In genomic region chrX:100076031-100076430, GRCh38 we compare ENCODE assay signal across 34 cellular contexts.
"Had no signal": no experiment of that assay in that cellular context is flagged by ENCODE, and none has a peak within 500 bp of the region (broad histone marks: within the 10 kb centered on the region; RNA-seq: fewer than 3 reads in every experiment).

No MANE protein-coding gene starts in this region.

- H3K27ac ChIP-seq: PC-9, RWPE1, VCaP had no signal

- DNase-seq: activated B cell treated with CpG ODN at 0.5 μM for 24 hours; activated CD4-positive, alpha-beta memory T cell treated with anti-CD3 and anti-CD28 coated beads for 36 hours; activated CD4-positive, alpha-beta T cell treated with anti-CD3 and anti-CD28 coated beads for 4 hours; activated CD4-positive, alpha-beta T cell treated with anti-CD3 and anti-CD28 coated beads, Interleukin-2, amount 50 U/mL, for 1 hour; activated CD4-positive, CD25-positive, alpha-beta regulatory T cell treated with anti-CD3 and anti-CD28 coated beads, Interleukin-2, amount 50 U/mL, for 72 hours; activated CD8-positive, alpha-beta memory T cell treated with anti-CD3 and anti-CD28 coated beads, Interleukin-2, amount 50 U/mL, for 4 hours; activated effector memory CD4-positive, alpha-beta T cell treated with Interleukin-2 at 50 U/mL for 16 hours; activated naive CD4-positive, alpha-beta T cell treated with anti-CD3 and anti-CD28 coated beads, Interleukin-2, amount 10 ng/mL, durations not matched to agents 7 days and 5 days; activated naive CD8-positive, alpha-beta T cell treated with anti-CD3 and anti-CD28 coated beads, Interleukin-2, amount 50 U/mL, for 24 hours; activated T-cell treated with anti-CD3 and anti-CD28 coated beads, Interleukin-2, amount 50 U/mL, for 48 hours; anterior cingulate cortex; central memory CD4-positive, alpha-beta T cell; MM.1S; MV-4-11; NCI-H1092 treated with DMSO at 0.1 percent for 48 hours; NCI-H1417; NCI-H146; NCI-H187; NCI-H2029 treated with DMSO at 0.1 percent for 48 hours; NCI-H2107; NCI-H2171; NCI-H2227 treated with DMSO at 0.1 percent for 48 hours; NCI-H446; NCI-H510A treated with DMSO at 0.1 percent for 48 hours; NCI-H526 treated with DMSO at 0.1 percent for 48 hours; PC-9; SIG-M5; T-cell; T-helper 17 cell had no signal

- H3K4me3 ChIP-seq: PC-9 had no signal

- ATAC-seq: activated naive CD8-positive, alpha-beta T cell treated with anti-CD3 and anti-CD28 coated beads, Interleukin-2, amount 50 U/mL, for 24 hours; Right ventricle myocardium inferior; SK-N-SH treated with all-trans-retinoic acid at 6 μM for 48 hours; T-cell; T-helper 17 cell had no signal

- H2AFZ ChIP-seq: PC-9 had no signal

- FAIRE-seq: bronchial epithelial cell had no signal

- H3K4me2 ChIP-seq: PC-9 had no signal
